In genomic region chr1:68279846-68280245, GRCh38 we compare ENCODE assay signal across 28 cellular contexts. TPM values are rescaled to one million over a fixed set of nuclear protein-coding genes. Genes with fewer than 3 reads are reported as not detected.
"Had no signal": no experiment of that assay in that cellular context is flagged by ENCODE, and none has a peak within 500 bp of the region (broad histone marks: within the 10 kb centered on the region; RNA-seq: fewer than 3 reads in every experiment).

No MANE protein-coding gene starts in this region.

- H3K4me1 ChIP-seq: ascending aorta, breast epithelium, colonic mucosa, esophagus squamous epithelium, gastroesophageal sphincter had no signal

- H3K9me3 ChIP-seq: ascending aorta, breast epithelium, colonic mucosa, esophagus squamous epithelium, gastroesophageal sphincter had no signal

- H3K27me3 ChIP-seq: ascending aorta, breast epithelium, cardiac muscle cell, colonic mucosa, esophagus squamous epithelium, gastroesophageal sphincter had no signal

- DNase-seq: activated CD4-positive, alpha-beta memory T cell treated with anti-CD3 and anti-CD28 coated beads, Interleukin-2, amount 10 ng/mL, durations not matched to agents 7 days and 5 days; activated CD4-positive, alpha-beta T cell treated with anti-CD3 and anti-CD28 coated beads for 36 hours; activated CD4-positive, alpha-beta T cell treated with anti-CD3 and anti-CD28 coated beads, Interleukin-2, amount 10 ng/mL, durations not matched to agents 7 days and 5 days; activated CD4-positive, alpha-beta T cell treated with anti-CD3 and anti-CD28 coated beads, Interleukin-2, amount 50 U/mL, for 4 hours; activated CD4-positive, CD25-positive, alpha-beta regulatory T cell; activated CD4-positive, CD25-positive, alpha-beta regulatory T cell treated with anti-CD3 and anti-CD28 coated beads, Interleukin-2, amount 50 U/mL, for 72 hours; activated CD8-positive, alpha-beta memory T cell treated with anti-CD3 and anti-CD28 coated beads, Interleukin-2, amount 50 U/mL, for 48 hours; activated gamma-delta T cell; activated naive CD4-positive, alpha-beta T cell; activated naive CD4-positive, alpha-beta T cell treated with anti-CD3 and anti-CD28 coated beads, Interleukin-2, amount 10 ng/mL, durations not matched to agents 7 days and 5 days; activated naive CD8-positive, alpha-beta T cell treated with anti-CD3 and anti-CD28 coated beads, Interleukin-2, amount 10 ng/mL, durations not matched to agents 7 days and 5 days; activated T-cell treated with anti-CD3 and anti-CD28 coated beads for 4 hours; activated T-cell treated with anti-CD3 and anti-CD28 coated beads, Interleukin-2, amount 50 U/mL, for 24 hours; activated T-cell treated with anti-CD3 and anti-CD28 coated beads, Interleukin-2, amount 50 U/mL, for 72 hours; central memory CD4-positive, alpha-beta T cell; cerebellar nuclear complex; colonic mucosa; effector CD8-positive, alpha-beta T cell; esophagus squamous epithelium; foreskin melanocyte; T-helper 2 cell had no signal

- ATAC-seq: activated CD4-positive, alpha-beta T cell treated with anti-CD3 and anti-CD28 coated beads for 36 hours; activated naive CD4-positive, alpha-beta T cell treated with anti-CD3 and anti-CD28 coated beads, Interleukin-2, amount 50 U/mL, for 72 hours; activated T-cell treated with anti-CD3 and anti-CD28 coated beads, Interleukin-2, amount 50 U/mL, for 72 hours; gastroesophageal sphincter had no signal

- H3K36me3 ChIP-seq: ascending aorta, breast epithelium, cardiac muscle cell, colonic mucosa, esophagus squamous epithelium, gastroesophageal sphincter had no signal

- H3K4me3 ChIP-seq: ascending aorta, breast epithelium, cardiac muscle cell, colonic mucosa, esophagus squamous epithelium, gastroesophageal sphincter had no signal

- H3K27ac ChIP-seq: ascending aorta, breast epithelium, cardiac muscle cell, colonic mucosa, epithelial cell of prostate, esophagus squamous epithelium, gastroesophageal sphincter had no signal

RNA-seq across cellular contexts. Expression of gene WLS, which starts 47.5 kb away (rescaled TPM):
- total RNA-seq: activated CD4-positive, alpha-beta memory T cell treated with anti-CD3 and anti-CD28 coated beads, Interleukin-2, amount 10 ng/mL, durations not matched to agents 7 days and 5 days; activated CD4-positive, alpha-beta T cell treated with anti-CD3 and anti-CD28 coated beads for 36 hours; activated CD4-positive, alpha-beta T cell treated with anti-CD3 and anti-CD28 coated beads, Interleukin-2, amount 10 ng/mL, durations not matched to agents 7 days and 5 days; activated naive CD4-positive, alpha-beta T cell treated with anti-CD3 and anti-CD28 coated beads, Interleukin-2, amount 50 U/mL, for 72 hours; activated naive CD8-positive, alpha-beta T cell treated with anti-CD3 and anti-CD28 coated beads, Interleukin-2, amount 10 ng/mL, durations not matched to agents 7 days and 5 days; activated T-cell treated with anti-CD3 and anti-CD28 coated beads, Interleukin-2, amount 50 U/mL, for 72 hours; T-helper 1 cell treated with Interleukin-12 subunit alpha and Interleukin-12 subunit beta and Interleukin-4 antibody, amounts not matched to agents 30 ng/mL and 1 ng/mL, for 36 hours had no signal
